In genomic region chr2:161136696-161137324, GRCh38 we compare ENCODE assay signal across 8 cellular contexts. TPM values are rescaled to one million over a fixed set of nuclear protein-coding genes. Genes with fewer than 3 reads are reported as not detected.
DNase-seq lines count a peak whose midpoint lies in the region; ATAC-seq, FAIRE-seq and TF ChIP-seq lines count a peak whose summit lies in the region.

No MANE protein-coding gene starts in this region.

- CTCF ChIA-PET in A549 (lab: Yijun Ruan, JAX) = interaction anchor here (1.8 kb wide), 1 partner anchor 95 kb away, joined by 5 read pairs; no protein-coding TSS in a partner anchor
- CTCF ChIA-PET in SK-N-SH (lab: Yijun Ruan, JAX) = no interaction called here

- peak; percentile 39 for FAIRE-seq in A549 (lab: Jason Lieb, UNC)

- H3K4me3 Mint-ChIP-seq in HFFc6 = no peak overlapping the region

- H3F3A ChIP-seq in SK-N-SH (replicated peaks; ENCODE audit: insufficient read depth) = no peaks in the 10 kb centered on the region

- intact Hi-C loops in esophagus squamous epithelium (cut with DNase I) = no loop called here

- no peak for TF ChIP-seq RAD21 in A549 (conservative IDR thresholded peaks at IDR 0.05 in 1 of 2, IDR thresholded peaks at IDR 0.05 in 1 of 2)
- no peak for TF ChIP-seq RAD21 in SK-N-SH (IDR thresholded peaks at IDR 0.05; ENCODE audit: low read length)

- H4K20me1 ChIP-seq in SK-N-SH (ENCODE audit: insufficient read depth) = no peaks in the 10 kb centered on the region

- TF ChIP-seq CTCF in A549 (IDR thresholded peaks at IDR 0.05) = no peak
- TF ChIP-seq CTCF in SK-N-SH (IDR thresholded peaks at IDR 0.05) = no peak
- no peak for TF ChIP-seq CTCF in esophagus squamous epithelium (IDR thresholded peaks at IDR 0.05)
- no peak for TF ChIP-seq CTCF in parathyroid adenoma (IDR thresholded peaks at IDR 0.05)
- no peak for TF ChIP-seq CTCF in HFFc6 (IDR thresholded peaks at IDR 0.05)

- H3K27me3 Mint-ChIP-seq in HFFc6 (ENCODE audit: insufficient read depth) = no peaks in the 10 kb centered on the region; the same call in 1 of the 2 replicates

- H3K9me2 ChIP-seq in SK-N-SH = no peaks in the 10 kb centered on the region

- H3K4me1 Mint-ChIP-seq in HFFc6 (ENCODE audit: low read depth) = peaks cover 34% of the 10 kb centered on the region

- H3K9me3 Mint-ChIP-seq in HFFc6 = no peaks in the 10 kb centered on the region

- H3K79me2 ChIP-seq in SK-N-SH (ENCODE audit: insufficient read depth) = no peaks in the 10 kb centered on the region
- H3K79me2 ChIP-seq in parathyroid adenoma = no peaks in the 10 kb centered on the region

- H3K27ac ChIP-seq in A549 (peak overlapping the region; percentile 82 to 88), SK-N-SH (ENCODE audit: low read depth in 2 of 2, low read length in 1 of 2) (peak overlapping the region in 1 of 2 experiments; percentile 81; a peak in 1 of 4 replicates), esophagus squamous epithelium (peak overlapping the region; percentile 20 to 79 (median 71)), parathyroid adenoma (no peak overlapping the region)

- H3K36me3 ChIP-seq in SK-N-SH (replicated peaks in 1 of 2; ENCODE audit: control insufficient read depth in 1 of 2, insufficient read depth in 2 of 2, low read length in 1 of 2) = no peaks in the 10 kb centered on the region
- H3K36me3 ChIP-seq in esophagus squamous epithelium = no peaks in the 10 kb centered on the region
- no peaks in the 10 kb centered on the region for H3K36me3 ChIP-seq in parathyroid adenoma (ENCODE audit: control insufficient read depth, insufficient read depth, low read length)

- H2AFZ ChIP-seq in SK-N-SH (ENCODE audit: low read depth) (peak overlapping the region; percentile 54), parathyroid adenoma (peak overlapping the region; percentile 34)

- no peaks in the 10 kb centered on the region for H3K27me3 ChIP-seq in SK-N-SH (ENCODE audit: insufficient read depth)
- no peaks in the 10 kb centered on the region for H3K27me3 ChIP-seq in esophagus squamous epithelium
- no peaks in the 10 kb centered on the region for H3K27me3 ChIP-seq in parathyroid adenoma (ENCODE audit: control insufficient read depth, insufficient read depth, low read length)

- no peaks in the 10 kb centered on the region for H3K36me3 Mint-ChIP-seq in HFFc6 (ENCODE audit: low read depth)

- 7% methylated on average over 4 of the region's 4 CpGs for WGBS in A549 (ENCODE audit: missing lambda C conversion rate)
- 46% methylated on average over 4 of the region's 4 CpGs for WGBS in SK-N-SH (ENCODE audit: low lambda C conversion rate)
- 27 to 29% methylated on average over 4 of the region's 4 CpGs for WGBS in esophagus squamous epithelium, 2 donors

- H3K4me3 ChIP-seq in A549 (peak overlapping the region; percentile 16), SK-N-SH (ENCODE audit: low read depth in 2 of 2, low read length in 1 of 2) (no peak overlapping the region), esophagus squamous epithelium (peak overlapping the region in 3 of 4 donors; percentile 25 to 60 (median 28)), parathyroid adenoma (ENCODE audit: low read depth, low read length) (no peak overlapping the region)

- no peak for TF ChIP-seq EP300 in A549 (IDR thresholded peaks at IDR 0.05)
- TF ChIP-seq EP300 in SK-N-SH (IDR thresholded peaks at IDR 0.05; ENCODE audit: borderline replicate concordance in 1 of 2, low read depth in 1 of 2, low read length in 1 of 2) = no peak

- H3K9me3 ChIP-seq in A549 (no peaks in the 10 kb centered on the region), SK-N-SH (no peaks in the 10 kb centered on the region), esophagus squamous epithelium (no peaks in the 10 kb centered on the region), parathyroid adenoma (ENCODE audit: control insufficient read depth, low read length) (no peaks in the 10 kb centered on the region)

- no peak overlapping the region for H3K27ac Mint-ChIP-seq in HFFc6

- no peak overlapping the region for H3K9ac ChIP-seq in SK-N-SH
- no peak overlapping the region for H3K9ac ChIP-seq in parathyroid adenoma

- ATAC-seq in A549 (peak; percentile 64 to 77), GM18520 (IDR thresholded peaks at IDR 0.05; ENCODE audit: unreplicated experiment) (peak; percentile 79), HG02981 (IDR thresholded peaks at IDR 0.05; ENCODE audit: unreplicated experiment) (peak; percentile 73)

- H3K4me1 ChIP-seq in A549 = peaks cover 64% of the 10 kb centered on the region
- peaks cover 7 to 17% of the 10 kb centered on the region in 2 experiments; a peak in 3 of 4 replicates for H3K4me1 ChIP-seq in SK-N-SH (ENCODE audit: control insufficient read depth in 1 of 2, insufficient read depth in 2 of 2, low read depth in 1 of 2, low read length in 1 of 2)
- H3K4me1 ChIP-seq in esophagus squamous epithelium = peaks cover 0 to 53% (median 9%) of the 10 kb centered on the region in 3 donors
- no peaks in the 10 kb centered on the region for H3K4me1 ChIP-seq in parathyroid adenoma

- no peak for TF ChIP-seq POLR2A in A549 (IDR thresholded peaks at IDR 0.05; ENCODE audit: low read length)
- TF ChIP-seq POLR2A in esophagus squamous epithelium (IDR thresholded peaks at IDR 0.05) = peak in 2 of 4 donors; percentile 23 to 63

- H3K4me2 ChIP-seq in A549 = peak overlapping the region; percentile 79
- H3K4me2 ChIP-seq in SK-N-SH = no peak overlapping the region
- H3K4me2 ChIP-seq in parathyroid adenoma (ENCODE audit: low read length) = no peak overlapping the region

- POLR2A ChIA-PET in A549 (lab: Yijun Ruan, JAX) = interaction anchor here (1.2 kb wide), 1 partner anchor 23 kb away, joined by 3 read pairs; the partner anchor contains the start of gene TANK
- POLR2A ChIA-PET in SK-N-SH (lab: Yijun Ruan, JAX) = no interaction called here

- peak in 1 of 2 experiments; percentile 76 for DNase-seq in A549 (ENCODE audit: low read depth in 1 of 2, low spot score in 1 of 2)
- no peak for DNase-seq in SK-N-SH
- DNase-seq in esophagus squamous epithelium (lab: John Stamatoyannopoulos, UW) = no peak
- no peak for DNase-seq in HFFc6
- no peak for DNase-seq in amniotic stem cell (lab: John Stamatoyannopoulos, UW)

TF ChIP-seq in A549, 52 proteins besides CTCF, POLR2A, EP300 and RAD21:
- no peak for TF ChIP-seq RARB (CRISPR knock-in tag; IDR thresholded peaks at IDR 0.05)
- 0 out of 5 replicates have a peak, but pooled peaks of 1 of the 2 experiments have one; percentile 30 for TF ChIP-seq JUN (IDR thresholded peaks at IDR 0.05)

TF ChIP-seq in SK-N-SH, 30 proteins besides CTCF, POLR2A, EP300 and RAD21:
- TF ChIP-seq MAX (IDR thresholded peaks at IDR 0.05; ENCODE audit: low read depth) (0 out of 2 replicates have a peak, but pooled peaks have one; percentile 20), IRF3 (IDR thresholded peaks at IDR 0.05; ENCODE audit: low read depth, low read length) (no peak)
TF ChIP-seq in SK-N-SH: peak in this region for 1.

RNA-seq across cellular contexts. Expression of gene TANK, which starts 23.4 kb away (rescaled TPM):
- polyA plus RNA-seq in A549 (2011; rRNA removed) (75.0 and 76.3 TPM in 2 replicates), A549 (2017; fragmentation: RNase III; extraction: RNeasy Plus Mini Kit Qiagen cat#74134 plus additional on column Dnase treatment) (53.9 to 69.8 TPM (median 59.6 TPM) in 3 replicates), SK-N-SH (2012; rRNA removed) (23.4 and 25.7 TPM in 2 replicates)
- polyA plus RNA-seq in A549 (2012; cell fraction: cytosol; rRNA removed) = 18.7 and 19.6 TPM in 2 replicates
- polyA plus RNA-seq in A549 (2012; cell fraction: nucleus; rRNA removed) = 8.1 and 15.3 TPM in 2 replicates
- polyA minus RNA-seq in A549 (2011; rRNA and poly(A)+ RNA removed) = 25.6 and 30.5 TPM in 2 replicates
- 29.8 and 42.8 TPM in 2 replicates for polyA plus RNA-seq in SK-N-SH (2012; cell fraction: cytosol; rRNA removed)
- polyA plus RNA-seq in SK-N-SH (2012; cell fraction: nucleus; rRNA removed) = 18.5 and 36.8 TPM in 2 replicates
- 10 to 100 TPM; 34.8 to 83.7 (median 60.7) TPM for total RNA-seq in esophagus squamous epithelium
- 10 to 100 TPM; 28.9 to 38.9 (median 36.5) TPM for total RNA-seq in HFFc6 (2021; fragmentation: NEBNext Ultra II Directional; extraction: Animal tissue kit (Norgen Biotek cat#: 25700))

Comparison
In these comparisons a context has a peak if more than half of its experiments do, and no peak if none do; other contexts are left out.
1. H3K4me3 ChIP-seq: peak in A549 (single experiment) and esophagus squamous epithelium (3 of 4); none in SK-N-SH (0 of 2) and parathyroid adenoma (single experiment).
2. Of the 12 proteins assayed by ChIP-seq in both A549 and SK-N-SH: peak only in A549: none; only in SK-N-SH: MAX; in both: none; in neither: 11.
3. Peak in every context shown above with its lines, with median percentiles within 50 percentile points of each other: ATAC-seq.